Comparison of ENCODE assay signal across 13 cellular contexts in the genomic region with DNA sequence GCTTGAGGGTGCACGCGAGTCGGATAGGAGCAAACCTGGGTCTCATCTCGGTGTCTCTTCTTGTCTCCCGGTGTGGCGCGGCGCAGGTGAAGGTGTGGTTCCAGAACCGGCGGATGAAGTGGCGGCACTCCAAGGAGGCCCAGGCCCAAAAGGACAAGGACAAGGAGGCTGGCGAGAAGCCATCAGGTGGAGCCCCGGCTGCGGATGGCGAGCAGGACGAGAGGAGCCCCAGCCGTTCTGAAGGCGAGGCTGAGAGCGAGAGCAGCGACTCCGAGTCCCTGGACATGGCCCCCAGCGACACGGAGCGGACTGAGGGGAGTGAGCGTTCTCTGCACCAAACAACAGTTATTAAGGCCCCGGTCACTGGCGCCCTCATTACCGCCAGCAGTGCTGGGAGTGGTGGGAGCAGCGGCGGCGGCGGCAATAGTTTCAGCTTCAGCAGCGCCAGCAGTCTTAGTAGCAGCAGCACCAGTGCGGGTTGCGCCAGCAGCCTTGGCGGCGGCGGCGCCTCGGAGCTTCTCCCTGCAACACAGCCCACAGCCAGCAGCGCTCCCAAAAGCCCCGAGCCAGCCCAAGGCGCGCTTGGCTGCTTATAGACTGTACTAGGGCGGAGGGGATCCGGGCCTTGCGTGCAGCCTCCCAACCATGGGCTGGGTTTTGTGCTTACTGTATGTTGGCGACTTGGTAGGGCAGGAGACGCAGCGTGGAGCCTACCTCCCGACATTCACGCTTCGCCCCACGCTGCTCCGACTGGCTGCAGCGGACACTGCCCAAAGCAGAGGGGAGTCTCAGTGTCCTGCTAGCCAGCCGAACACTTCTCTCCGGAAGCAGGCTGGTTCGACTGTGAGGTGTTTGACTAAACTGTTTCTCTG. TPM values are rescaled to one million over a fixed set of nuclear protein-coding genes. Genes with fewer than 3 reads are reported as not detected.
A peak's percentile ranks its signal among the peaks of the same experiment; 100 is the strongest.
DNase-seq lines count a peak whose midpoint lies in the region; FAIRE-seq and TF ChIP-seq lines count a peak whose summit lies in the region.
"Had no signal": no experiment of that assay in that cellular context is flagged by ENCODE, and none has a peak within 500 bp of the region (broad histone marks: within the 10 kb centered on the region; RNA-seq: fewer than 3 reads in every experiment).

No MANE protein-coding gene starts in this region.

- H2AFZ ChIP-seq in GM23248, result no peak overlapping the region

- intact Hi-C loops in spleen (cut with DNase I; ENCODE audit: low total_unique reads), result no loop called here

- H3K27me3 ChIP-seq in spleen (replicated peaks in 1 of 7) (peaks cover 0 to 67% (median 12%) of the 10 kb centered on the region in 7 donors), GM23248 (replicated peaks; ENCODE audit: insufficient read depth) (no peaks in the 10 kb centered on the region)
- H3K27me3 ChIP-seq: MG63 had no signal

- H3F3A ChIP-seq in GM23248 (ENCODE audit: insufficient read depth), result peaks cover 23% of the 10 kb centered on the region

- H3K9me3 ChIP-seq in spleen (no peaks in the 10 kb centered on the region), GM23248 (ENCODE audit: low read depth) (no peaks in the 10 kb centered on the region)
- H3K9me3 ChIP-seq: MG63 had no signal

- H4K20me1 ChIP-seq in GM23248 (ENCODE audit: insufficient read depth), result no peaks in the 10 kb centered on the region

- H3K9ac ChIP-seq in GM23248, result no peak overlapping the region

- no peak overlapping the region for H3K4me2 ChIP-seq in GM23248 (ENCODE audit: unreplicated experiment)

- peaks cover 8 to 54% (median 27%) of the 10 kb centered on the region in 6 donors for H3K36me3 ChIP-seq in spleen
- peaks cover 38% of the 10 kb centered on the region for H3K36me3 ChIP-seq in GM23248 (ENCODE audit: low read depth)

- peaks cover 40% of the 10 kb centered on the region for H3K79me2 ChIP-seq in GM23248 (ENCODE audit: insufficient read depth)

- FAIRE-seq in frontal cortex (lab: Jason Lieb, UNC), result no peak

- in situ Hi-C loops in GM23248 (cut with MboI), result no loop called here

- H3K4me1 ChIP-seq in spleen (peaks cover 6 to 72% (median 41%) of the 10 kb centered on the region in 6 donors), GM23248 (ENCODE audit: insufficient read depth) (peaks cover 11% of the 10 kb centered on the region)

- no peak for TF ChIP-seq CTCF in spleen (IDR thresholded peaks at IDR 0.05 in 8 of 11, conservative IDR thresholded peaks at IDR 0.05 in 3 of 11)

- no peaks in the 10 kb centered on the region for H3K9me2 ChIP-seq in GM23248 (ENCODE audit: insufficient read depth)

- no peak for TF ChIP-seq POLR2A in spleen (IDR thresholded peaks at IDR 0.05)

- WGBS in spleen, 5 donors, result 92 to 95% (median 94%) methylated on average over 53 to 59 of the region's 59 CpGs
- WGBS in GM23248 (ENCODE audit: low coverage in 1 of 2, low lambda C conversion rate in 2 of 2, missing lambda C conversion rate in 2 of 2), 2 experiments, result 95 to 98% methylated on average over 57 to 59 of the region's 59 CpGs

- DNase-seq in amniotic epithelial cell (ENCODE audit: low read depth), result peak; percentile 50
- peak; percentile 18 to 46 for DNase-seq in frontal cortex (ENCODE audit: low spot score in 2 of 2)
- peak; percentile 90 for DNase-seq in mesenteric fat pad (ENCODE audit: low spot score)
- peak; percentile 75 for DNase-seq in spleen
- DNase-seq in activated CD4-positive, alpha-beta T cell treated with anti-CD3 and anti-CD28 coated beads for 1 hour, result no peak
- DNase-seq in activated CD4-positive, CD25-positive, alpha-beta regulatory T cell (lab: John Stamatoyannopoulos, UW), result no peak
- DNase-seq in foreskin melanocyte, result no peak
- DNase-seq in GM23248, result no peak
- DNase-seq: CD8-positive, alpha-beta T cell; HFFc6; immature natural killer cell; MG63; naive thymus-derived CD8-positive, alpha-beta T cell had no signal

- H3K4me3 ChIP-seq in spleen (no peak overlapping the region), GM23248 (no peak overlapping the region)
- H3K4me3 ChIP-seq: MG63 had no signal

- H3K27ac ChIP-seq in spleen (no peak overlapping the region), GM23248 (no peak overlapping the region)

RNA-seq across cellular contexts. Expression of gene HLX, which starts 5.1 kb away (rescaled TPM):
- total RNA-seq in frontal cortex (0.82 TPM), mesenteric fat pad (37.2 TPM), spleen (10 to 100 TPM; 12.4 to 36.1 (median 17.5) TPM)
- polyA plus RNA-seq in spleen (10 to 100 TPM in 2 of 3 donors, 1 to 10 TPM in 1; 6.9 to 13.7 (median 12.7) TPM), GM23248 (2016; fragmentation: Nextera tagmentation; extraction: Ambion mirVana) (20.0 and 21.5 TPM in 2 replicates)
- total RNA-seq in GM23248 (2014; rRNA removed; shearing (Covaris generic)), result 14.0 and 24.2 TPM in 2 replicates
- total RNA-seq: CD8-positive, alpha-beta T cell had no signal
- polyA plus RNA-seq: naive thymus-derived CD8-positive, alpha-beta T cell had no signal

Comparison
In these comparisons a context has a peak if more than half of its experiments do, and no peak if none do; other contexts are left out.
1. DNase-seq: peak in amniotic epithelial cell (single experiment), frontal cortex (2 of 2), mesenteric fat pad (single experiment) and spleen (single experiment); none in activated CD4-positive, alpha-beta T cell treated with anti-CD3 and anti-CD28 coated beads for 1 hour (single experiment), activated CD4-positive, CD25-positive, alpha-beta regulatory T cell (0 of 4), foreskin melanocyte (single experiment) and GM23248 (single experiment).